ENCODE assay signal across 22 cellular contexts in the genomic region with DNA sequence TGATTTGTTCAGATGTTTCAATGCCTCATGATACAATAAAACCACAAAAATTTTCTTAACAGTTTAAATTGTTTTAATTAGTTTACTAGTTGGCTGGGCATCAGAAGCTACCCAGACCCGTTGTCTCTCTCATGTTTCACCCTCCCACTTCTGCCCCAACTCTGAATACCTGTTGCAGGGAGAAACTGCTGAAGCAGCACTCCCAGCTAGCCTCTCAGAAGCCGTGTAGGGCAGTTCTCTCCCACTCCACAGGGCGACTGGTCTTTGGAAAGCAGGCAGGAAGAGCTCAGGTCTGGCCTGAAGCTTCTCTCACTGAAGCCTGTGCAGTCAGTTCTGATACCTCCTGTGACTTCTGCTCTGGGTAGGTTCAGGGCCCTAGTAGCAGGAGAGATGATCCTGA. TPM values are rescaled to one million over a fixed set of nuclear protein-coding genes. Genes with fewer than 3 reads are reported as not detected.
A peak's percentile ranks its signal among the peaks of the same experiment; 100 is the strongest.
DNase-seq lines count a peak whose midpoint lies in the region; ATAC-seq, FAIRE-seq and TF ChIP-seq lines count a peak whose summit lies in the region.
"Had no signal": no experiment of that assay in that cellular context is flagged by ENCODE, and none has a peak within 500 bp of the region (broad histone marks: within the 10 kb centered on the region; RNA-seq: fewer than 3 reads in every experiment).

No MANE protein-coding gene starts in this region.

- no peak overlapping the region for H2AFZ ChIP-seq in GM23338
- H2AFZ ChIP-seq: GM23248 had no signal

- H4K20me1 ChIP-seq in GM23338 (replicated peaks; ENCODE audit: insufficient read depth), result peaks cover 18% of the 10 kb centered on the region

- peaks cover 32% of the 10 kb centered on the region for H3K79me2 ChIP-seq in GM23338 (replicated peaks; ENCODE audit: insufficient read depth)

- no peak for DNase-seq in activated naive CD4-positive, alpha-beta T cell treated with anti-CD3 and anti-CD28 coated beads, Interleukin-2, amount 50 U/mL, for 72 hours (ENCODE audit: low spot score in 2 of 2)
- DNase-seq in activated naive CD4-positive, alpha-beta T cell treated with anti-CD3 and anti-CD28 coated beads, Interleukin-2, amount 50 U/mL, for 16 hours, result no peak
- no peak for DNase-seq in GM23338 (ENCODE audit: low spot score)
- no peak for DNase-seq in SJCRH30
- no peak for DNase-seq in pancreas
- DNase-seq: activated CD4-positive, alpha-beta T cell treated with anti-CD3 and anti-CD28 coated beads for 36 hours; body of pancreas; DMS 273 treated with DMSO at 0.1 percent for 48 hours; GM23248; KG1; lower lobe of right lung; NCI-H510A treated with DMSO at 0.1 percent for 48 hours; NK-92 treated with Interleukin-12 subunit alpha and Interleukin-12 subunit beta, amount 100 ng/mL, for 24 hours; retina; SIG-M5; stimulated activated CD4-positive, alpha-beta T cell treated with anti-CD3 and anti-CD28 coated beads, Interleukin-2, amount 100 ng/mL, for 48 hours; stimulated activated naive B cell treated with anti-CD40 and anti-IgM and Interleukin-4, amounts not matched to agents 10 μg/mL and 1 μg/mL and 100 μg/mL, for 72 hours had no signal

- H3K27me3 Mint-ChIP-seq in dendritic cell treated with granulocyte-macrophage colony-stimulating factor and Interleukin-4, amounts not matched to agents 40 ng/mL and 50 ng/mL, for 4 days, result no peaks in the 10 kb centered on the region
- no peaks in the 10 kb centered on the region for H3K27me3 Mint-ChIP-seq in stimulated activated memory B cell treated with anti-CD40 and anti-IgM and Interleukin-4, amounts not matched to agents 10 μg/mL and 1 μg/mL and 100 μg/mL, for 72 hours
- H3K27me3 Mint-ChIP-seq in GM23338 (ENCODE audit: insufficient read depth, low read depth, poor library complexity), result peaks cover 14% of the 10 kb centered on the region
- H3K27me3 Mint-ChIP-seq: activated CD4-positive, alpha-beta T cell treated with anti-CD3 and anti-CD28 coated beads for 36 hours; stimulated activated naive B cell treated with anti-CD40 and anti-IgM and Interleukin-4, amounts not matched to agents 10 μg/mL and 1 μg/mL and 100 μg/mL, for 72 hours had no signal

- peaks cover 20 to 78% of the 10 kb centered on the region in 2 experiments for H3K36me3 ChIP-seq in HEK293 (ENCODE audit: control insufficient read depth in 2 of 2, insufficient read depth in 1 of 2, low read length in 2 of 2)
- peaks cover 28% of the 10 kb centered on the region for H3K36me3 ChIP-seq in GM23338 (ENCODE audit: insufficient read depth)
- peaks cover 4% of the 10 kb centered on the region for H3K36me3 ChIP-seq in SJCRH30
- H3K36me3 ChIP-seq in pancreas, result peaks cover 0 to 2% (median 0%) of the 10 kb centered on the region in 3 donors

- CTCF ChIA-PET in HEK293 (lab: Yijun Ruan, JAX), result interaction anchor here (0.6 to 1.9 kb wide), 3 partner anchors 13 to 209 kb away, joined by 3 to 8 read pairs (median 6); a partner anchor contains a TSS

- POLR2A ChIA-PET in HEK293 (lab: Yijun Ruan, JAX), result interaction anchor here (0.6 to 1.1 kb wide), 6 partner anchors 9 to 65 kb away, joined by 3 to 5 read pairs (median 3); a partner anchor contains a TSS

- H3K4me3 Mint-ChIP-seq in dendritic cell treated with granulocyte-macrophage colony-stimulating factor and Interleukin-4, amounts not matched to agents 40 ng/mL and 50 ng/mL, for 4 days, result no peak overlapping the region
- H3K4me3 Mint-ChIP-seq in stimulated activated memory B cell treated with anti-CD40 and anti-IgM and Interleukin-4, amounts not matched to agents 10 μg/mL and 1 μg/mL and 100 μg/mL, for 72 hours, result no peak overlapping the region
- H3K4me3 Mint-ChIP-seq in GM23338, result no peak overlapping the region
- H3K4me3 Mint-ChIP-seq: activated CD4-positive, alpha-beta T cell treated with anti-CD3 and anti-CD28 coated beads for 36 hours; stimulated activated naive B cell treated with anti-CD40 and anti-IgM and Interleukin-4, amounts not matched to agents 10 μg/mL and 1 μg/mL and 100 μg/mL, for 72 hours had no signal

- no peaks in the 10 kb centered on the region for H3K9me3 ChIP-seq in HEK293 (ENCODE audit: control insufficient read depth, insufficient read depth, low read depth, low read length)
- no peaks in the 10 kb centered on the region for H3K9me3 ChIP-seq in SJCRH30 (replicated peaks)
- no peaks in the 10 kb centered on the region for H3K9me3 ChIP-seq in pancreas
- H3K9me3 ChIP-seq: body of pancreas, lower lobe of right lung had no signal

- H3K36me3 Mint-ChIP-seq in activated naive CD4-positive, alpha-beta T cell treated with anti-CD3 and anti-CD28 coated beads, Interleukin-2, amount 50 U/mL, for 72 hours, result peaks cover 0 to 8% of the 10 kb centered on the region in 2 donors
- H3K36me3 Mint-ChIP-seq in dendritic cell treated with granulocyte-macrophage colony-stimulating factor and Interleukin-4, amounts not matched to agents 40 ng/mL and 50 ng/mL, for 4 days (ENCODE audit: low read depth), result peaks cover 79% of the 10 kb centered on the region
- peaks cover 8% of the 10 kb centered on the region for H3K36me3 Mint-ChIP-seq in stimulated activated memory B cell treated with anti-CD40 and anti-IgM and Interleukin-4, amounts not matched to agents 10 μg/mL and 1 μg/mL and 100 μg/mL, for 72 hours
- H3K36me3 Mint-ChIP-seq in GM23338 (ENCODE audit: low read depth), result peaks cover 50% of the 10 kb centered on the region

- ATAC-seq in activated naive CD4-positive, alpha-beta T cell treated with anti-CD3 and anti-CD28 coated beads, Interleukin-2, amount 50 U/mL, for 72 hours, result no peak
- ATAC-seq in stimulated activated memory B cell treated with anti-CD40 and anti-IgM and Interleukin-4, amounts not matched to agents 10 μg/mL and 1 μg/mL and 100 μg/mL, for 72 hours, result no peak
- no peak for ATAC-seq in GM23338
- no peak for ATAC-seq in pancreas
- ATAC-seq: activated CD4-positive, alpha-beta T cell treated with anti-CD3 and anti-CD28 coated beads for 36 hours; body of pancreas; lower lobe of right lung; stimulated activated naive B cell treated with anti-CD40 and anti-IgM and Interleukin-4, amounts not matched to agents 10 μg/mL and 1 μg/mL and 100 μg/mL, for 72 hours had no signal

- H3K4me3 ChIP-seq in HEK293 (ENCODE audit: low read depth, low read length) (no peak overlapping the region), GM23338 (no peak overlapping the region), SJCRH30 (no peak overlapping the region), pancreas (no peak overlapping the region)
- H3K4me3 ChIP-seq: body of pancreas, GM23248, lower lobe of right lung, smooth muscle cell had no signal

- H3K4me1 Mint-ChIP-seq in dendritic cell treated with granulocyte-macrophage colony-stimulating factor and Interleukin-4, amounts not matched to agents 40 ng/mL and 50 ng/mL, for 4 days (ENCODE audit: low read depth), result peaks cover 52% of the 10 kb centered on the region
- peaks cover 36% of the 10 kb centered on the region for H3K4me1 Mint-ChIP-seq in stimulated activated memory B cell treated with anti-CD40 and anti-IgM and Interleukin-4, amounts not matched to agents 10 μg/mL and 1 μg/mL and 100 μg/mL, for 72 hours
- H3K4me1 Mint-ChIP-seq in GM23338, result peaks cover 14% of the 10 kb centered on the region

- peak overlapping the region; percentile 90 to 91 for H3K27ac Mint-ChIP-seq in activated naive CD4-positive, alpha-beta T cell treated with anti-CD3 and anti-CD28 coated beads, Interleukin-2, amount 50 U/mL, for 72 hours
- peak overlapping the region; percentile 86 for H3K27ac Mint-ChIP-seq in dendritic cell treated with granulocyte-macrophage colony-stimulating factor and Interleukin-4, amounts not matched to agents 40 ng/mL and 50 ng/mL, for 4 days
- H3K27ac Mint-ChIP-seq in stimulated activated memory B cell treated with anti-CD40 and anti-IgM and Interleukin-4, amounts not matched to agents 10 μg/mL and 1 μg/mL and 100 μg/mL, for 72 hours, result peak overlapping the region; percentile 89
- H3K27ac Mint-ChIP-seq in GM23338, result no peak overlapping the region

- no peaks in the 10 kb centered on the region for H3K27me3 ChIP-seq in GM23338 (ENCODE audit: insufficient read depth)
- no peaks in the 10 kb centered on the region for H3K27me3 ChIP-seq in SJCRH30
- H3K27me3 ChIP-seq in pancreas, result no peaks in the 10 kb centered on the region
- H3K27me3 ChIP-seq: body of pancreas had no signal

- no peak overlapping the region for H3K4me2 ChIP-seq in GM23338
- H3K4me2 ChIP-seq: smooth muscle cell had no signal

- 73% methylated on average over 3 of the region's 3 CpGs for WGBS in pancreas, 2 donors

- intact Hi-C loops in dendritic cell treated with granulocyte-macrophage colony-stimulating factor and Interleukin-4, amounts not matched to agents 40 ng/mL and 50 ng/mL, for 4 days (cut with micrococcal nuclease), result loop anchor here (10.0 kb wide), 1 partner anchor 64 kb away; a partner anchor contains a TSS
- intact Hi-C loops in pancreas (cut with DNase I), result no loop called here

- no peak for FAIRE-seq in pancreas (lab: Jason Lieb, UNC)

- H3K4me1 ChIP-seq in HEK293 (ENCODE audit: control insufficient read depth, insufficient read depth, low read length) (no peaks in the 10 kb centered on the region), GM23338 (ENCODE audit: insufficient read depth) (peaks cover 8% of the 10 kb centered on the region; the same call in 1 of the 2 replicates), SJCRH30 (no peaks in the 10 kb centered on the region), pancreas (peaks cover 16 to 39% (median 18%) of the 10 kb centered on the region in 3 donors)

- TF ChIP-seq CTCF in HEK293 (tag by site-specific recombination; IDR thresholded peaks at IDR 0.05) (no peak), GM23338 (conservative IDR thresholded peaks at IDR 0.05; ENCODE audit: low read depth in 2 of 2) (no peak), pancreas (IDR thresholded peaks at IDR 0.05) (no peak)

- H3F3A ChIP-seq in GM23338 (replicated peaks; ENCODE audit: low read depth), result peaks cover 41% of the 10 kb centered on the region

- no peaks in the 10 kb centered on the region for H3K9me3 Mint-ChIP-seq in activated naive CD4-positive, alpha-beta T cell treated with anti-CD3 and anti-CD28 coated beads, Interleukin-2, amount 50 U/mL, for 72 hours
- H3K9me3 Mint-ChIP-seq in dendritic cell treated with granulocyte-macrophage colony-stimulating factor and Interleukin-4, amounts not matched to agents 40 ng/mL and 50 ng/mL, for 4 days, result no peaks in the 10 kb centered on the region
- H3K9me3 Mint-ChIP-seq in stimulated activated memory B cell treated with anti-CD40 and anti-IgM and Interleukin-4, amounts not matched to agents 10 μg/mL and 1 μg/mL and 100 μg/mL, for 72 hours, result no peaks in the 10 kb centered on the region
- no peaks in the 10 kb centered on the region; the same call in 2 of the 3 replicates for H3K9me3 Mint-ChIP-seq in GM23338
- H3K9me3 Mint-ChIP-seq: stimulated activated naive B cell treated with anti-CD40 and anti-IgM and Interleukin-4, amounts not matched to agents 10 μg/mL and 1 μg/mL and 100 μg/mL, for 72 hours had no signal

- H3K9me2 ChIP-seq in GM23338 (ENCODE audit: insufficient read depth), result no peaks in the 10 kb centered on the region

- no peak overlapping the region for H3K27ac ChIP-seq in HEK293 (ENCODE audit: extremely low read depth, low read depth, low read length)
- H3K27ac ChIP-seq in GM23338 (ENCODE audit: low read depth), result no peak overlapping the region
- no peak overlapping the region for H3K27ac ChIP-seq in SJCRH30
- H3K27ac ChIP-seq in pancreas, result no peak overlapping the region
- H3K27ac ChIP-seq: GM23248 had no signal

RNA-seq across cellular contexts. Expression of a gene that starts 1.6 kb away (rescaled TPM):
- 100 to 1,000 TPM; 108 to 117 TPM for total RNA-seq in activated naive CD4-positive, alpha-beta T cell treated with anti-CD3 and anti-CD28 coated beads, Interleukin-2, amount 50 U/mL, for 72 hours
- total RNA-seq in GM23338 (2014; rRNA removed; shearing (Covaris generic)), result 74.2 and 98.5 TPM in 2 replicates
- polyA plus RNA-seq in GM23338 (2016; fragmentation: Nextera tagmentation; extraction: Ambion mirVana), result 34.8 and 39.6 TPM in 2 replicates
- 40.9 and 43.5 TPM in 2 replicates for total RNA-seq in SJCRH30 (2014; rRNA removed; shearing (Covaris generic))
- 10 to 100 TPM; 20.2 to 37.0 (median 23.4) TPM for total RNA-seq in pancreas
- polyA plus RNA-seq in pancreas, result 10 to 100 TPM; 59.1 to 66.2 TPM

RNA-seq across cellular contexts. Expression of a gene that starts 13.4 kb away (rescaled TPM):
- total RNA-seq in activated naive CD4-positive, alpha-beta T cell treated with anti-CD3 and anti-CD28 coated beads, Interleukin-2, amount 50 U/mL, for 72 hours, result under 1 TPM in 1 of 2 donors, not detected in 1; 0.78 TPM
- total RNA-seq in GM23338 (2014; rRNA removed; shearing (Covaris generic)), result 13.8 and 14.0 TPM in 2 replicates
- polyA plus RNA-seq in GM23338 (2016; fragmentation: Nextera tagmentation; extraction: Ambion mirVana) (26.1 and 33.8 TPM in 2 replicates), pancreas (1 to 10 TPM; 2.7 to 4.2 TPM)
- not detected in 2 replicates for total RNA-seq in SJCRH30 (2014; rRNA removed; shearing (Covaris generic))
- total RNA-seq in pancreas, result under 1 TPM in 3 of 6 donors, not detected in 3; 0.34 to 0.67 (median 0.40) TPM
- total RNA-seq: activated CD4-positive, alpha-beta T cell treated with anti-CD3 and anti-CD28 coated beads for 36 hours; body of pancreas; GM23248; HT1080; smooth muscle cell had no signal
- polyA plus RNA-seq: GM23248 had no signal

RNA-seq across cellular contexts. Expression of a gene that starts 21.8 kb away (rescaled TPM):
- total RNA-seq in activated naive CD4-positive, alpha-beta T cell treated with anti-CD3 and anti-CD28 coated beads, Interleukin-2, amount 50 U/mL, for 72 hours, result 10 to 100 TPM in 1 of 2 donors, 1 to 10 TPM in 1; 3.5 to 11.6 TPM
- 22.1 and 23.9 TPM in 2 replicates for total RNA-seq in GM23338 (2014; rRNA removed; shearing (Covaris generic))
- polyA plus RNA-seq in GM23338 (2016; fragmentation: Nextera tagmentation; extraction: Ambion mirVana), result 8.3 and 14.3 TPM in 2 replicates
- 5.6 and 6.1 TPM in 2 replicates for total RNA-seq in SJCRH30 (2014; rRNA removed; shearing (Covaris generic))
- total RNA-seq in pancreas, result 10 to 100 TPM; 13.9 to 17.7 (median 15.7) TPM
- polyA plus RNA-seq in pancreas, result 10 to 100 TPM; 12.7 to 15.9 TPM

RNA-seq across cellular contexts. Expression of a gene that starts 23.8 kb away (rescaled TPM):
- total RNA-seq in activated naive CD4-positive, alpha-beta T cell treated with anti-CD3 and anti-CD28 coated beads, Interleukin-2, amount 50 U/mL, for 72 hours, result 10 to 100 TPM; 49.5 to 86.4 TPM
- 31.8 and 55.4 TPM in 2 replicates for total RNA-seq in GM23338 (2014; rRNA removed; shearing (Covaris generic))
- polyA plus RNA-seq in GM23338 (2016; fragmentation: Nextera tagmentation; extraction: Ambion mirVana) (59.2 and 63.8 TPM in 2 replicates), pancreas (100 to 1,000 TPM; 142 to 143 TPM)
- 15.4 and 18.8 TPM in 2 replicates for total RNA-seq in SJCRH30 (2014; rRNA removed; shearing (Covaris generic))
- 10 to 100 TPM; 19.6 to 37.0 (median 27.7) TPM for total RNA-seq in pancreas

RNA-seq across cellular contexts. Expression of a gene that starts 24.5 kb away (rescaled TPM):
- total RNA-seq in activated naive CD4-positive, alpha-beta T cell treated with anti-CD3 and anti-CD28 coated beads, Interleukin-2, amount 50 U/mL, for 72 hours, result 100 to 1,000 TPM; 111 to 160 TPM
- 158 and 321 TPM in 2 replicates for total RNA-seq in GM23338 (2014; rRNA removed; shearing (Covaris generic))
- 373 and 391 TPM in 2 replicates for polyA plus RNA-seq in GM23338 (2016; fragmentation: Nextera tagmentation; extraction: Ambion mirVana)
- total RNA-seq in SJCRH30 (2014; rRNA removed; shearing (Covaris generic)), result 164 and 177 TPM in 2 replicates
- total RNA-seq in pancreas, result 10 to 100 TPM; 25.8 to 51.4 (median 36.5) TPM
- 10 to 100 TPM; 63.0 to 69.1 TPM for polyA plus RNA-seq in pancreas
